In genomic region chr17:57401556-57402488, GRCh38 we compare ENCODE assay signal across 10 cellular contexts.
DNase-seq lines count a peak whose midpoint lies in the region; ATAC-seq and TF ChIP-seq lines count a peak whose summit lies in the region.
"Had no signal": no experiment of that assay in that cellular context is flagged by ENCODE, and none has a peak within 500 bp of the region (broad histone marks: within the 10 kb centered on the region; RNA-seq: fewer than 3 reads in every experiment).

No MANE protein-coding gene starts in this region.

- TF ChIP-seq CTCF in GM12865 (IDR thresholded peaks at IDR 0.05; ENCODE audit: insufficient read depth, low read depth, low read length, missing control alignments) (no peak), dorsolateral prefrontal cortex (IDR thresholded peaks at IDR 0.05 in 54 of 56, conservative IDR thresholded peaks at IDR 0.05 in 2 of 56; ENCODE audit: low read depth in 1 of 56, partially characterized antibody in 56 of 56) (peak in 2 of 56 donors; percentile 13 to 14), neural crest cell (conservative IDR thresholded peaks at IDR 0.05) (no peak)

- H3K4me3 ChIP-seq in GM12865 (ENCODE audit: low read depth, low read length) = no peak overlapping the region
- H3K4me3 ChIP-seq in Karpas-422 (ENCODE audit: low read length) = no peak overlapping the region
- H3K4me3 ChIP-seq in dorsolateral prefrontal cortex = no peak overlapping the region
- H3K4me3 ChIP-seq: body of pancreas, thyroid gland had no signal

- peak; percentile 17 for DNase-seq in GM12865 (ENCODE audit: low read depth)
- peak; percentile 62 for DNase-seq in Karpas-422
- no peak for DNase-seq in dorsolateral prefrontal cortex
- no peak for DNase-seq in neural crest cell (ENCODE audit: low read depth, low spot score)
- DNase-seq in GM19240 (ENCODE audit: insufficient read length, low spot score) = no peak
- DNase-seq in activated gamma-delta T cell treated with Interleukin-2 at 50 U/mL for 16 hours = no peak
- DNase-seq: body of pancreas, NCI-H2029 treated with DMSO at 0.1 percent for 48 hours, thyroid gland had no signal

- no peaks in the 10 kb centered on the region for H3K27me3 ChIP-seq in Karpas-422 (ENCODE audit: low read length)
- no peaks in the 10 kb centered on the region for H3K27me3 ChIP-seq in dorsolateral prefrontal cortex
- H3K27me3 ChIP-seq: body of pancreas, thyroid gland had no signal

- H3K36me3 Mint-ChIP-seq in neural crest cell (ENCODE audit: low read depth) = peaks cover 2% of the 10 kb centered on the region

- no peak overlapping the region for H3K4me2 ChIP-seq in Karpas-422 (ENCODE audit: low read depth, low read length, poor library complexity, severe bottlenecking)

- H3K9me3 Mint-ChIP-seq in neural crest cell = no peaks in the 10 kb centered on the region

- peaks cover 8% of the 10 kb centered on the region; the same call in 1 of the 2 replicates for H3K36me3 ChIP-seq in Karpas-422 (ENCODE audit: insufficient read depth, low read length)
- H3K36me3 ChIP-seq: thyroid gland had no signal

- H3K9me2 ChIP-seq in Karpas-422 (replicated peaks; ENCODE audit: insufficient read depth, low read length) = no peaks in the 10 kb centered on the region

- peak overlapping the region; percentile 73 for H3K27ac Mint-ChIP-seq in neural crest cell (ENCODE audit: unreplicated experiment)

- H3K4me1 ChIP-seq in Karpas-422 (ENCODE audit: low read length) = peaks cover 98% of the 10 kb centered on the region

- H3K9ac ChIP-seq in Karpas-422 (ENCODE audit: low read length) = no peak overlapping the region; the same call in 1 of the 2 replicates

- peaks cover 100% of the 10 kb centered on the region for H3K79me2 ChIP-seq in Karpas-422 (ENCODE audit: low read length)

- ATAC-seq in HG02763 (IDR thresholded peaks at IDR 0.05; ENCODE audit: unreplicated experiment) = no peak
- ATAC-seq: body of pancreas had no signal

- H3K27me3 Mint-ChIP-seq in neural crest cell (ENCODE audit: low read depth) = no peaks in the 10 kb centered on the region

- H3K4me1 Mint-ChIP-seq in neural crest cell = peaks cover 81% of the 10 kb centered on the region

- H3K9me3 ChIP-seq in Karpas-422 (ENCODE audit: low read length) = no peaks in the 10 kb centered on the region
- H3K9me3 ChIP-seq: body of pancreas, thyroid gland had no signal

- no peak overlapping the region for H2AFZ ChIP-seq in Karpas-422 (ENCODE audit: low read length)

- no peaks in the 10 kb centered on the region for H4K20me1 ChIP-seq in Karpas-422 (ENCODE audit: insufficient read depth, low read depth, low read length)

- peak overlapping the region; percentile 17 for H3K4me3 Mint-ChIP-seq in neural crest cell

- peak overlapping the region; percentile 72 for H3K27ac ChIP-seq in Karpas-422 (ENCODE audit: low read length)
- H3K27ac ChIP-seq in dorsolateral prefrontal cortex = peak overlapping the region in 37 of 59 donors; percentile 3 to 81 (median 44)
- H3K27ac ChIP-seq: body of pancreas, thyroid gland had no signal

- intact Hi-C loops in dorsolateral prefrontal cortex (cut with DNase I) = loop anchor here in 1 of 2 donors (5.0 to 10.0 kb wide), 3 partner anchors 73 to 145 kb away; partner anchors contain the start of gene MSI2

Comparison
In these comparisons a context has a peak if more than half of its experiments do, and no peak if none do; other contexts are left out.
1. DNase-seq: peak in GM12865 (single experiment) and Karpas-422 (single experiment); none in dorsolateral prefrontal cortex (0 of 10), neural crest cell (single experiment), GM19240 (single experiment) and activated gamma-delta T cell treated with Interleukin-2 at 50 U/mL for 16 hours (single experiment).